ENCODE assay signal across 1 cellular context in the genomic region with DNA sequence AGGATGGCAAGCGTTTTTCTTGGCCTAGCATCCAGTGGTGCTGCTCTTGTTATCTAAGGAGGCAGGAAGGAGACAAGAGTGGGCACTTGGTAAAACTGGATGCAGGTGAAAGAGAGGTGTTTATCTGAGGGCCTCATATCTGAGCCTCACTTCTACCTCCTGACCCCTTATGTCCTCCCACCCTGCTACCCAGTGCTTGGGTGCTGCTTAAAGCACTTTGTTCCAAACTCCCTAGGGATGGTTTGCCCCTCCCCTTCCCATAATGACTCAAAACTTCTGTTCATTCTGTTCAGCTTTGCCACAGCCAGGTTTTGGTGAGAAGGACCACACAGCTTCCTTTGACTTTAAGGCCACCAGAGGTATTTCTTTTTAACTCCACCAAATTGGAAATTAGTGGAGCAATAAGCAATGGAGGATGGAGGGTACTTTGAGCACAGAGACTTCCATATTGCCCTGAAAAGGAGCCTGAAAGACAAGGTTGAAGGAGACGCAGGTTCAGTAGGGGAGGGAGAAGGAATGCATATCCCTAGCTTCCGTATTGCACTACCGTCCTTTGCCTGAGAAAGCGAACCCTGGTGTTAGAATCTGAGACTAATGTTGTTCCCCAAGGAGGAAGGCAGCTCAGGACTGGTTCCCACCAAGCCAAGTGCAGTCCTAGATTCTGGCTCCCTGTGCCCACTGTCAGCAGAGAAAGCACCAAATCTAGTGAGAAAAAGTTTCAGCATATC.
TF ChIP-seq lines count a peak whose summit lies in the region.

No MANE protein-coding gene starts in this region.

TF ChIP-seq in H1, 55 proteins besides CTCF, POLR2A, EP300 and RAD21:
- TF ChIP-seq FOSL1 (IDR thresholded peaks at IDR 0.05; ENCODE audit: insufficient read depth, low read depth, low read length) (no peak), TAF7 (optimal IDR thresholded peaks at IDR 0.05; ENCODE audit: borderline replicate concordance, low read depth, low read length) (no peak), BRCA1 (IDR thresholded peaks at IDR 0.05; ENCODE audit: low read depth, low read length) (no peak), KDM5A (IDR thresholded peaks at IDR 0.05; ENCODE audit: low read length) (no peak), GTF2F1 (IDR thresholded peaks at IDR 0.05; ENCODE audit: borderline replicate concordance, low read depth, low read length) (no peak), RBBP5 (IDR thresholded peaks at IDR 0.05; ENCODE audit: borderline replicate concordance, low read depth, low read length) (no peak), TAF1 (IDR thresholded peaks at IDR 0.05; ENCODE audit: low read depth, low read length) (no peak)
TF ChIP-seq in H1: peak in this region for 0.
